ENCODE assay signal across 15 cellular contexts in genomic region chr15:72708904-72709303, GRCh38. TPM values are rescaled to one million over a fixed set of nuclear protein-coding genes. Genes with fewer than 3 reads are reported as not detected.
"Had no signal": no experiment of that assay in that cellular context is flagged by ENCODE, and none has a peak within 500 bp of the region (broad histone marks: within the 10 kb centered on the region; RNA-seq: fewer than 3 reads in every experiment).

No MANE protein-coding gene starts in this region.

RNA-seq across cellular contexts. Expression of gene HIGD2B, which starts 22.9 kb away (rescaled TPM):
- total RNA-seq: activated CD4-positive, alpha-beta T cell treated with anti-CD3 and anti-CD28 coated beads, Interleukin-2, amount 10 ng/mL, durations not matched to agents 24 days and 14 days; adrenal gland; aorta; astrocyte; body of pancreas; breast epithelium; chondrocyte had no signal
- polyA plus RNA-seq: aorta had no signal

RNA-seq across cellular contexts. Expression of gene GOLGA6B, which starts 54.4 kb away (rescaled TPM):
- total RNA-seq: activated B cell treated with CpG ODN at 0.5 μM for 24 hours; activated CD4-positive, alpha-beta memory T cell treated with anti-CD3 and anti-CD28 coated beads for 36 hours; activated CD4-positive, alpha-beta T cell treated with anti-CD3 and anti-CD28 coated beads, Interleukin-2, amount 10 ng/mL, durations not matched to agents 24 days and 14 days; activated CD8-positive, alpha-beta memory T cell treated with anti-CD3 and anti-CD28 coated beads for 36 hours; activated CD8-positive, alpha-beta T cell treated with anti-CD3 and anti-CD28 coated beads for 36 hours; activated naive CD4-positive, alpha-beta T cell treated with anti-CD3 and anti-CD28 coated beads for 36 hours; activated naive CD8-positive, alpha-beta T cell treated with anti-CD3 and anti-CD28 coated beads for 36 hours; activated T-cell treated with anti-CD3 and anti-CD28 coated beads, Interleukin-2, amount 50 U/mL, for 4 hours; activated T-helper 1 cell treated with anti-CD3 and anti-CD28 coated beads, Interleukin-12 subunit alpha, Interleukin-12 subunit beta, Interleukin-2, Interleukin-4 antibody, amounts not matched to agents 30 ng/mL and 10 ng/mL and 1 ng/mL, durations not matched to agents 14 hours and 24 hours and 36 hours; aorta; astrocyte; body of pancreas; breast epithelium had no signal
- polyA plus RNA-seq: adrenal gland, aorta had no signal
